ENCODE assay signal across 15 cellular contexts in the genomic region with DNA sequence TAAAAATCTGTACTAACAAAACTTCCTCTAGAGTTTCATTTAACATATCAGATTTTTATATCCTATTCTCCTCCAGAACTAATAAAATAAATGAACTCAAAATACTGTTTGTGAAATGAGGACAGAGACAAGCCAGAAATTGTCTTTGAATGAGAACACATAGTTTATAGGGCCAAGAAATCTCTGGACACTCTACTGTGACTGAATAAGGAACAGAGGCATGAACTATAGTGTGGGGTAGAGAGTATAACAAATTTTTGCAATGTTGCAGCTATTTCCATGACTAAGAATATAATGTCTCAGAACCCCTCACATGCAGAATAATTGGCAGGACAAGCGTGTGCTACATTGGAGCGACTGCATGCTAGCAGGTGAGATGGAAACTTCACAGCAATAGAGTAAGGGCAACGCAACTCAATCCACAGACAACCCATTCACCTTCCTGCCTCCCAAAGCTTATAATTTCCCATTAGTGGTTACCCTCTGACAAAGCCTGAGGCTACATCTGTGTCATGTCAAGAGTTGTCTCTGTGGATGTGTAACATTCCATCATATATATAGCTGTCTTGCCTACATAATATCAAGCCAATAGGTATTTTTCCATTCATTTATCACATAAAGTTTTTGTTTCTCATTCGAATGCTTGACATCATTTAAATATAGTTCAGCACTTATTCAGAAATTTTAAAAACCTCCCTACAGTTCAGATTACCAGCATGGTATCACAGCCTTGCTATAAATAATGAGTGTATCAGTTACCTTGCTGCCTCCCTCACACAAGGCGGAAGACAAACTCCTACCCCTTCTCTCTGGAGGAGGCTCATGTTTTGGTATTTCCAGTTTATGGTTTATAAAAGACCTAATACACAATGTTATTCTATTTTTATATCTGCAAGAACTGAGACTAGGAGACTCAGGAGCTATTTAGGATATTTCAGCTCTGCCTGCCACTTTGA. TPM values are rescaled to one million over a fixed set of nuclear protein-coding genes. Genes with fewer than 3 reads are reported as not detected.
DNase-seq lines count a peak whose midpoint lies in the region; ATAC-seq and TF ChIP-seq lines count a peak whose summit lies in the region.
"Had no signal": no experiment of that assay in that cellular context is flagged by ENCODE, and none has a peak within 500 bp of the region (broad histone marks: within the 10 kb centered on the region; RNA-seq: fewer than 3 reads in every experiment).

No MANE protein-coding gene starts in this region.

- H3K4me1 Mint-ChIP-seq in mesothelial cell of epicardium: peaks cover 46% of the 10 kb centered on the region

- H2AK5ac ChIP-seq in mesendoderm (ENCODE audit: low read length): no peak overlapping the region

- no peak overlapping the region for H3K56ac ChIP-seq in mesendoderm (ENCODE audit: low read length)

- TF ChIP-seq EP300 in esophagus muscularis mucosa (IDR thresholded peaks at IDR 0.05): no peak

- no peak overlapping the region for H2BK15ac ChIP-seq in mesendoderm (replicated peaks; ENCODE audit: low read depth)

- H3K79me2 ChIP-seq in mesendoderm (ENCODE audit: control insufficient read depth, insufficient read depth, low read length): no peaks in the 10 kb centered on the region

- H3K9me3 ChIP-seq in esophagus muscularis mucosa (no peaks in the 10 kb centered on the region), aorta (ENCODE audit: control insufficient read depth, low read length) (no peaks in the 10 kb centered on the region)

- no peak overlapping the region for H3K4me3 ChIP-seq in esophagus muscularis mucosa
- H3K4me3 ChIP-seq in aorta (ENCODE audit: low read length in 2 of 2): no peak overlapping the region
- no peak overlapping the region for H3K4me3 ChIP-seq in mesendoderm (ENCODE audit: low read length)

- H3K4me3 Mint-ChIP-seq in mesothelial cell of epicardium: no peak overlapping the region

- TF ChIP-seq POLR2A in esophagus muscularis mucosa (IDR thresholded peaks at IDR 0.05; ENCODE audit: low read depth): no peak

- no peak overlapping the region for H3K4me2 ChIP-seq in mesendoderm (ENCODE audit: low read length)
- H3K4me2 ChIP-seq: KMS-11 had no signal

- DNase-seq in left ventricle myocardium superior (no peak), cardiac septum (ENCODE audit: low spot score) (no peak), esophagus muscularis mucosa (ENCODE audit: extremely low spot score) (no peak), mesothelial cell of epicardium (ENCODE audit: low spot score in 2 of 2, unreplicated experiment in 2 of 2) (no peak), aorta (no peak), mesendoderm (no peak), NCI-H2227 treated with DMSO at 0.1 percent for 48 hours (lab: John Stamatoyannopoulos, UW) (no peak)
- DNase-seq: C1 segment of cervical spinal cord, EL, NCI-H1105 treated with DMSO at 0.1 percent for 48 hours, NCI-H187 treated with DMSO at 0.1 percent for 48 hours, RPMI8226 had no signal

- H3K27ac Mint-ChIP-seq in mesothelial cell of epicardium: peak overlapping the region; percentile 89

- H3K79me1 ChIP-seq in mesendoderm (ENCODE audit: low read length): no peaks in the 10 kb centered on the region

- WGBS in esophagus muscularis mucosa: 47% methylated on average over 5 of the region's 5 CpGs
- 34 to 38% methylated on average over 5 of the region's 5 CpGs for WGBS in aorta, 2 donors
- no CpG with 5 or more reads among the region's 5 CpGs for WGBS in mesendoderm (ENCODE audit: extremely low coverage, insufficient coverage, low lambda C conversion rate)

- H3K18ac ChIP-seq in mesendoderm (ENCODE audit: low read length): no peak overlapping the region

- no peak overlapping the region for H3K23ac ChIP-seq in mesendoderm (ENCODE audit: low read length)

- peaks cover 3% of the 10 kb centered on the region for H3K9me3 Mint-ChIP-seq in mesothelial cell of epicardium

- no peak overlapping the region for H4K8ac ChIP-seq in mesendoderm (ENCODE audit: low read depth, low read length)

- no peaks in the 10 kb centered on the region for H3K27me3 Mint-ChIP-seq in mesothelial cell of epicardium (ENCODE audit: low read depth)

- no peak overlapping the region for H4K5ac ChIP-seq in mesendoderm (ENCODE audit: low read length)

- H3K27me3 ChIP-seq in esophagus muscularis mucosa (no peaks in the 10 kb centered on the region), aorta (ENCODE audit: control insufficient read depth in 1 of 2, insufficient read depth in 2 of 2, low read length in 1 of 2) (no peaks in the 10 kb centered on the region), mesendoderm (ENCODE audit: insufficient read depth, low read length, poor library complexity) (no peaks in the 10 kb centered on the region)

- intact Hi-C loops in left ventricle myocardium superior (cut with micrococcal nuclease) (no loop called here), cardiac septum (cut with DNase I) (no loop called here), esophagus muscularis mucosa (cut with DNase I) (no loop called here), aorta (cut with DNase I) (no loop called here)

- H3K4me1 ChIP-seq in esophagus muscularis mucosa (peaks cover 0 to 24% (median 22%) of the 10 kb centered on the region in 4 donors), aorta (ENCODE audit: control insufficient read depth in 1 of 2, insufficient read depth in 2 of 2, low read length in 2 of 2) (peaks cover 3% of the 10 kb centered on the region in 2 donors), mesendoderm (ENCODE audit: control insufficient read depth, low read depth, low read length) (no peaks in the 10 kb centered on the region)

- no peak overlapping the region for H3K4ac ChIP-seq in mesendoderm (ENCODE audit: low read depth, low read length)

- TF ChIP-seq CTCF in esophagus muscularis mucosa (IDR thresholded peaks at IDR 0.05) (no peak), mesothelial cell of epicardium (IDR thresholded peaks at IDR 0.05; ENCODE audit: unreplicated experiment) (no peak)

- no peak overlapping the region for H2BK120ac ChIP-seq in mesendoderm (ENCODE audit: low read depth, low read length)

- H3K36me3 ChIP-seq in esophagus muscularis mucosa: no peaks in the 10 kb centered on the region
- H3K36me3 ChIP-seq in aorta (ENCODE audit: control insufficient read depth in 1 of 2, insufficient read depth in 2 of 2, low read length in 1 of 2): no peaks in the 10 kb centered on the region
- no peaks in the 10 kb centered on the region for H3K36me3 ChIP-seq in mesendoderm (ENCODE audit: control insufficient read depth, insufficient read depth, low read length)

- H3K27ac ChIP-seq in esophagus muscularis mucosa (replicated peaks in 1 of 4) (peak overlapping the region in 3 of 4 donors; percentile 30 to 51 (median 51)), aorta (ENCODE audit: low read depth in 1 of 2, low read length in 2 of 2) (no peak overlapping the region), mesendoderm (ENCODE audit: low read depth, low read length) (no peak overlapping the region)
- H3K27ac ChIP-seq: KMS-11 had no signal

- no peak overlapping the region for H2BK5ac ChIP-seq in mesendoderm (ENCODE audit: low read length)

- ATAC-seq in left ventricle myocardium superior: peak; percentile 24
- ATAC-seq in aorta (ENCODE audit: low FRiP score): peak; percentile 66
- ATAC-seq in HG03460 (IDR thresholded peaks at IDR 0.05; ENCODE audit: unreplicated experiment): no peak
- ATAC-seq: HepG2 had no signal

- no peak overlapping the region for H3K9ac ChIP-seq in mesendoderm (ENCODE audit: low read length)
- H3K9ac ChIP-seq: KMS-11 had no signal

- H3K36me3 Mint-ChIP-seq in mesothelial cell of epicardium: peaks cover 3% of the 10 kb centered on the region

RNA-seq across cellular contexts. Expression of gene ECHDC1, which starts 47.9 kb away (rescaled TPM):
- total RNA-seq in left ventricle myocardium superior: 43.4 TPM
- 34.4 TPM for total RNA-seq in cardiac septum
- total RNA-seq in esophagus muscularis mucosa: 10 to 100 TPM; 42.5 to 70.6 (median 57.9) TPM
- total RNA-seq in mesothelial cell of epicardium: 50.4 to 52.8 TPM (median 51.5 TPM) in 3 replicates
- total RNA-seq in aorta: 10 to 100 TPM; 28.2 to 44.0 TPM
- polyA plus RNA-seq in aorta: 10 to 100 TPM; 32.8 to 49.0 TPM
- 73.5 TPM for polyA plus RNA-seq in mesendoderm (2013, experiment 1 of 2)
- 72.7 TPM for polyA plus RNA-seq in mesendoderm (2013, experiment 2 of 2)

Comparison
In these comparisons a context has a peak if more than half of its experiments do, and no peak if none do; other contexts are left out.
1. H3K27ac ChIP-seq: peak in esophagus muscularis mucosa (3 of 4); none in aorta (0 of 2) and mesendoderm (single experiment).